ENCODE assay signal across 1 cellular context in the genomic region with DNA sequence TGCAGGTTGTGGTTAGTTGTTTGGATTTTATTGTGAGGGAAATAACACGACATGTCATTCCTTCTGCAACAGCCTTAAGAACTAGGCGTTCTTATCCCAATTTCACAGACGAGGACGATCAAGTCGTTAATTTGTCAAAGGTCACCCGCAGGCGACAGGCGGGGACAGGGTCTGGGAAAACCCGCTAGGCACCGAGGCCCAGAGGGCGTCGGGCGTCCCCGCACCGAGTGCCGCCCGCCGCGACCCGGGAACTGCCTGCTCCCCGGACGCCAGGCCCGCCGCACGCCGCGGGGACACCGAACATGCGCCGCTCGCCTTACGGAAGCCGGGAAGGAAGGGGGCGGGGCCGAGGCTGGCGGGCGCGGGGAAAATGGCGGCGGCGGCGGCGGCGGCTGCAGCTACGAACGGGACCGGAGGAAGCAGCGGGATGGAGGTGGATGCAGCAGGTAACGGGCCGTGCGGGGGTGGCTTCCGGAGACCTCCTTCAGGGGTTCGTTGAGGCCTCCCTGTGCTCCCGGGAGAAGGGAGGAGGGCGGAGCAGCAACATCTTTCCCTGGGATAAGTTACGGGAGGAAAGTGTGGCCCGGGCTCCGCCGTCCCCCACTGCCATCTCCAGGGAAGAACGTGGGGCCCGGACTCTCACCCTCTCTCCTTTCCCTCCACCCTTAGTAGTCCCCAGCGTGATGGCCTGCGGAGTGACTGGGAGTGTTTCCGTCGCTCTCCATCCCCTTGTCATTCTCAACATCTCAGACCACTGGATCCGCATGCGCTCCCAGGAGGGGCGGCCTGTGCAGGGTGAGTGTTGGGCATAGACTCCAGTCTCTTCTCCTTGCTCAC.
TF ChIP-seq lines count a peak whose summit lies in the region.

A gene (plus strand): TSS at position 349 of the 837 bp plus-strand sequence. CDS start 22 bp downstream, at position 371.

TF ChIP-seq in HepG2, 621 proteins besides CTCF, POLR2A, EP300 and RAD21 (continued from another document and continues in another):
- TF ChIP-seq, protein P1, sequence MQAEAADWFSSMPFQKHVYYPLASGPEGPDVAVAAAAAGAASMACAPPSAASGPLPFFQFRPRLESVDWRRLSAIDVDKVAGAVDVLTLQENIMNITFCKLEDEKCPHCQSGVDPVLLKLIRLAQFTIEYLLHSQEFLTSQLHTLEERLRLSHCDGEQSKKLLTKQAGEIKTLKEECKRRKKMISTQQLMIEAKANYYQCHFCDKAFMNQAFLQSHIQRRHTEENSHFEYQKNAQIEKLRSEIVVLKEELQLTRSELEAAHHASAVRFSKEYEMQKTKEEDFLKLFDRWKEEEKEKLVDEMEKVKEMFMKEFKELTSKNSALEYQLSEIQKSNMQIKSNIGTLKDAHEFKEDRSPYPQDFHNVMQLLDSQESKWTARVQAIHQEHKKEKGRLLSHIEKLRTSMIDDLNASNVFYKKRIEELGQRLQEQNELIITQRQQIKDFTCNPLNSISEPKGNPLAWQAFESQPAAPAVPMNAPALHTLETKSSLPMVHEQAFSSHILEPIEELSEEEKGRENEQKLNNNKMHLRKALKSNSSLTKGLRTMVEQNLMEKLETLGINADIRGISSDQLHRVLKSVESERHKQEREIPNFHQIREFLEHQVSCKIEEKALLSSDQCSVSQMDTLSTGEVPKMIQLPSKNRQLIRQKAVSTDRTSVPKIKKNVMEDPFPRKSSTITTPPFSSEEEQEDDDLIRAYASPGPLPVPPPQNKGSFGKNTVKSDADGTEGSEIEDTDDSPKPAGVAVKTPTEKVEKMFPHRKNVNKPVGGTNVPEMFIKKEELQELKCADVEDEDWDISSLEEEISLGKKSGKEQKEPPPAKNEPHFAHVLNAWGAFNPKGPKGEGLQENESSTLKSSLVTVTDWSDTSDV (CRISPR knock-in tag; IDR thresholded peaks at IDR 0.05): no peak
- TF ChIP-seq, protein P2, sequence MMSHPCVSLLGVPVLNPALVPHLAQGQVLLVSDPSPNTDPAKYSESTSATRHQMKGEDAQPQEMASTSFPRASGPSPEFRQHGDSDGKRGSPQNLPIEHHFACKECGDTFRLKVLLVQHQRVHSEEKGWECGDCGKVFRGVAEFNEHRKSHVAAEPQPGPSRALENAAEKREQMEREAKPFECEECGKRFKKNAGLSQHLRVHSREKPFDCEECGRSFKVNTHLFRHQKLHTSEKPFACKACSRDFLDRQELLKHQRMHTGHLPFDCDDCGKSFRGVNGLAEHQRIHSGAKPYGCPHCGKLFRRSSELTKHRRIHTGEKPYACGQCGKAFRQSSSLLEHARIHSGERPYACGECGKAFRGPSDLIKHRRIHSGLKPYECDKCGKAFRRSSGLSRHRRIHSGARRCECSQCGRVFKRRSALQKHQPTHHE (CRISPR knock-in tag; IDR thresholded peaks at IDR 0.05; ENCODE audit: borderline replicate concordance): peak; percentile 84
- TF ChIP-seq ZNF431 (CRISPR knock-in tag; IDR thresholded peaks at IDR 0.05; ENCODE audit: borderline replicate concordance, low read depth) (peak; percentile 94; the same call in 1 of the 2 replicates), NFIB (CRISPR knock-in tag; IDR thresholded peaks at IDR 0.05; ENCODE audit: borderline replicate concordance) (no peak), GZF1 (CRISPR knock-in tag; IDR thresholded peaks at IDR 0.05) (peak; percentile 90; the same call in 1 of the 2 replicates), EHMT2 (IDR thresholded peaks at IDR 0.05; ENCODE audit: borderline replicate concordance, low read depth, low read length) (no peak), BCL6 (CRISPR knock-in tag; IDR thresholded peaks at IDR 0.05) (peak; percentile 66), MBNL3 (CRISPR knock-in tag; conservative IDR thresholded peaks at IDR 0.05) (no peak), ZNF570 (CRISPR knock-in tag; IDR thresholded peaks at IDR 0.05; ENCODE audit: borderline replicate concordance) (0 out of 2 replicates have a peak, but pooled peaks have one; percentile 86), SALL2 (CRISPR knock-in tag; IDR thresholded peaks at IDR 0.05) (peak; percentile 84), TAF15 (IDR thresholded peaks at IDR 0.05; ENCODE audit: low read depth, low read length, poor library complexity, severe bottlenecking) (peak; percentile 66), ZNF878 (CRISPR knock-in tag; IDR thresholded peaks at IDR 0.05) (peak; percentile 95), ERF (CRISPR knock-in tag; IDR thresholded peaks at IDR 0.05) (peak; percentile 98), CREM (IDR thresholded peaks at IDR 0.05) (no peak), CREM (CRISPR knock-in tag; IDR thresholded peaks at IDR 0.05) (no peak), MIER2 (CRISPR knock-in tag; IDR thresholded peaks at IDR 0.05) (no peak; the same call in 1 of the 2 replicates), LCORL (IDR thresholded peaks at IDR 0.05) (no peak), LCORL (CRISPR knock-in tag; IDR thresholded peaks at IDR 0.05) (0 out of 2 replicates have a peak, but pooled peaks have one; percentile 31), GPN1 (CRISPR knock-in tag; IDR thresholded peaks at IDR 0.05; ENCODE audit: borderline replicate concordance) (no peak)
- TF ChIP-seq, protein P3, sequence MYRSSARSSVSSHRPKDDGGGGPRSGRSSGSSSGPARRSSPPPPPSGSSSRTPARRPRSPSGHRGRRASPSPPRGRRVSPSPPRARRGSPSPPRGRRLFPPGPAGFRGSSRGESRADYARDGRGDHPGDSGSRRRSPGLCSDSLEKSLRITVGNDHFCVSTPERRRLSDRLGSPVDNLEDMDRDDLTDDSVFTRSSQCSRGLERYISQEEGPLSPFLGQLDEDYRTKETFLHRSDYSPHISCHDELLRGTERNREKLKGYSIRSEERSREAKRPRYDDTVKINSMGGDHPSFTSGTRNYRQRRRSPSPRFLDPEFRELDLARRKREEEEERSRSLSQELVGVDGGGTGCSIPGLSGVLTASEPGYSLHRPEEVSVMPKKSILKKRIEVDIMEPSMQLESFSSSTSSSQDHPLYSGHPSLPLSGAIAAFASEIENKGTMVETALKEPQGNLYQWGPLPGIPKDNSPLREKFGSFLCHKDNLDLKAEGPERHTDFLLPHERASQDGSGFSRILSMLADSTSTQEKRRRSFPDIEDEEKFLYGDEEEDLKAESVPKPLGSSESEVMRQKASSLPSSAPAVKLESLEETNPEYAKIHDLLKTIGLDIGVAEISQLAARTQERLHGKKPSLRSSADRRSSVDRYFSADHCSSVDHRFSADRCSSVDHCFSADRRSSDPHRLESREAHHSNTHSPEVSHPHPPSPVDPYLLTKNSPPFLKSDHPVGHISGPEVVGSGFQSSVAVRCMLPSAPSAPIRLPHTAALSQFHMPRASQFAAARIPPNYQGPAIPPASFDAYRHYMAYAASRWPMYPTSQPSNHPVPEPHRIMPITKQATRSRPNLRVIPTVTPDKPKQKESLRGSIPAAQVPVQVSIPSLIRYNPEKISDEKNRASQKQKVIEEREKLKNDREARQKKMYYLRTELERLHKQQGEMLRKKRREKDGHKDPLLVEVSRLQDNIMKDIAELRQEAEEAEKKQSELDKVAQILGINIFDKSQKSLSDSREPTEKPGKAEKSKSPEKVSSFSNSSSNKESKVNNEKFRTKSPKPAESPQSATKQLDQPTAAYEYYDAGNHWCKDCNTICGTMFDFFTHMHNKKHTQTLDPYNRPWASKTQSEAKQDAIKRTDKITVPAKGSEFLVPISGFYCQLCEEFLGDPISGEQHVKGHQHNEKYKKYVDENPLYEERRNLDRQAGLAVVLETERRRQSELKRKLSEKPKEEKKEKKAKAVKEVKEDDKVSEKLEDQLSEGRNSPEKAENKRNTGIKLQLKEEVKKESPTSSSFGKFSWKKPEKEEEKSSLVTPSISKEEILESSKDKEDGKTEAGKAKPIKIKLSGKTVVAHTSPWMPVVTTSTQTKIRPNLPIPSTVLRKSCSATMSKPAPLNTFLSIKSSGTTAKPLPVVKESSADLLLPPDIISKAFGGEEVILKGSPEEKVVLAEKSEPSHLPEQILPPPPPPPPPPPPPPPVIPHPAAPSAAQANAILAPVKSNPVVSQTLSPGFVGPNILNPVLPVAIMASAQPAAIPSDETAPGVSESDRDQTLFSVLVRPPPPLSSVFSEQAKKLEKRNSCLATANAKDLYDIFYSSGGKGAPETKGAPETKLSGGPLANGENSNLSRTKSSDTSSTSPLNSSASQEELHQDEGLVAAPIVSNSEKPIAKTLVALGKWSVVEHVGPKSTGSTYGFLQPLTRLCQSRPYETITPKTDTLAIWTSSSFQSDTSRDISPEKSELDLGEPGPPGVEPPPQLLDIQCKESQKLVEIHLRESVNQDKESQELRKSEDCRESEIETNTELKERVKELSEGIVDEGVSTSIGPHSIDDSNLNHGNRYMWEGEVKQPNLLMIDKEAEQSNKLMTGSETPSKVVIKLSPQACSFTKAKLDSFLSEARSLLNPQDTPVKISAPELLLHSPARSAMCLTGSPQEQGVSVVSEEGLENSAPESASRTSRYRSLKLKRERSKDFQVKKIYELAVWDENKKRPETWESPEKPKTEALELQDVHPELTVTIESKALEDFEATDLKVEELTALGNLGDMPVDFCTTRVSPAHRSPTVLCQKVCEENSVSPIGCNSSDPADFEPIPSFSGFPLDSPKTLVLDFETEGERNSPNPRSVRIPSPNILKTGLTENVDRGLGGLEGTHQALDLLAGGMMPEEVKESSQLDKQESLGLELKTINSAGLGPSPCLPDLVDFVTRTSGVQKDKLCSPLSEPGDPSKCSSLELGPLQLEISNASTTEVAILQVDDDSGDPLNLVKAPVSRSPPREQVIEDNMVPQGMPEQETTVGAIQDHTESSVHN (CRISPR knock-in tag; IDR thresholded peaks at IDR 0.05): peak; percentile 94; the same call in 1 of the 2 replicates
- TF ChIP-seq, protein P4, sequence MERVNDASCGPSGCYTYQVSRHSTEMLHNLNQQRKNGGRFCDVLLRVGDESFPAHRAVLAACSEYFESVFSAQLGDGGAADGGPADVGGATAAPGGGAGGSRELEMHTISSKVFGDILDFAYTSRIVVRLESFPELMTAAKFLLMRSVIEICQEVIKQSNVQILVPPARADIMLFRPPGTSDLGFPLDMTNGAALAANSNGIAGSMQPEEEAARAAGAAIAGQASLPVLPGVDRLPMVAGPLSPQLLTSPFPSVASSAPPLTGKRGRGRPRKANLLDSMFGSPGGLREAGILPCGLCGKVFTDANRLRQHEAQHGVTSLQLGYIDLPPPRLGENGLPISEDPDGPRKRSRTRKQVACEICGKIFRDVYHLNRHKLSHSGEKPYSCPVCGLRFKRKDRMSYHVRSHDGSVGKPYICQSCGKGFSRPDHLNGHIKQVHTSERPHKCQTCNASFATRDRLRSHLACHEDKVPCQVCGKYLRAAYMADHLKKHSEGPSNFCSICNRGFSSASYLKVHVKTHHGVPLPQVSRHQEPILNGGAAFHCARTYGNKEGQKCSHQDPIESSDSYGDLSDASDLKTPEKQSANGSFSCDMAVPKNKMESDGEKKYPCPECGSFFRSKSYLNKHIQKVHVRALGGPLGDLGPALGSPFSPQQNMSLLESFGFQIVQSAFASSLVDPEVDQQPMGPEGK (CRISPR knock-in tag; IDR thresholded peaks at IDR 0.05): 0 out of 2 replicates have a peak, but pooled peaks have one; percentile 51
- TF ChIP-seq, protein P5, sequence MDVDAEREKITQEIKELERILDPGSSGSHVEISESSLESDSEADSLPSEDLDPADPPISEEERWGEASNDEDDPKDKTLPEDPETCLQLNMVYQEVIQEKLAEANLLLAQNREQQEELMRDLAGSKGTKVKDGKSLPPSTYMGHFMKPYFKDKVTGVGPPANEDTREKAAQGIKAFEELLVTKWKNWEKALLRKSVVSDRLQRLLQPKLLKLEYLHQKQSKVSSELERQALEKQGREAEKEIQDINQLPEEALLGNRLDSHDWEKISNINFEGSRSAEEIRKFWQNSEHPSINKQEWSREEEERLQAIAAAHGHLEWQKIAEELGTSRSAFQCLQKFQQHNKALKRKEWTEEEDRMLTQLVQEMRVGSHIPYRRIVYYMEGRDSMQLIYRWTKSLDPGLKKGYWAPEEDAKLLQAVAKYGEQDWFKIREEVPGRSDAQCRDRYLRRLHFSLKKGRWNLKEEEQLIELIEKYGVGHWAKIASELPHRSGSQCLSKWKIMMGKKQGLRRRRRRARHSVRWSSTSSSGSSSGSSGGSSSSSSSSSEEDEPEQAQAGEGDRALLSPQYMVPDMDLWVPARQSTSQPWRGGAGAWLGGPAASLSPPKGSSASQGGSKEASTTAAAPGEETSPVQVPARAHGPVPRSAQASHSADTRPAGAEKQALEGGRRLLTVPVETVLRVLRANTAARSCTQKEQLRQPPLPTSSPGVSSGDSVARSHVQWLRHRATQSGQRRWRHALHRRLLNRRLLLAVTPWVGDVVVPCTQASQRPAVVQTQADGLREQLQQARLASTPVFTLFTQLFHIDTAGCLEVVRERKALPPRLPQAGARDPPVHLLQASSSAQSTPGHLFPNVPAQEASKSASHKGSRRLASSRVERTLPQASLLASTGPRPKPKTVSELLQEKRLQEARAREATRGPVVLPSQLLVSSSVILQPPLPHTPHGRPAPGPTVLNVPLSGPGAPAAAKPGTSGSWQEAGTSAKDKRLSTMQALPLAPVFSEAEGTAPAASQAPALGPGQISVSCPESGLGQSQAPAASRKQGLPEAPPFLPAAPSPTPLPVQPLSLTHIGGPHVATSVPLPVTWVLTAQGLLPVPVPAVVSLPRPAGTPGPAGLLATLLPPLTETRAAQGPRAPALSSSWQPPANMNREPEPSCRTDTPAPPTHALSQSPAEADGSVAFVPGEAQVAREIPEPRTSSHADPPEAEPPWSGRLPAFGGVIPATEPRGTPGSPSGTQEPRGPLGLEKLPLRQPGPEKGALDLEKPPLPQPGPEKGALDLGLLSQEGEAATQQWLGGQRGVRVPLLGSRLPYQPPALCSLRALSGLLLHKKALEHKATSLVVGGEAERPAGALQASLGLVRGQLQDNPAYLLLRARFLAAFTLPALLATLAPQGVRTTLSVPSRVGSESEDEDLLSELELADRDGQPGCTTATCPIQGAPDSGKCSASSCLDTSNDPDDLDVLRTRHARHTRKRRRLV (CRISPR knock-in tag; IDR thresholded peaks at IDR 0.05): no peak
- TF ChIP-seq, protein P6, sequence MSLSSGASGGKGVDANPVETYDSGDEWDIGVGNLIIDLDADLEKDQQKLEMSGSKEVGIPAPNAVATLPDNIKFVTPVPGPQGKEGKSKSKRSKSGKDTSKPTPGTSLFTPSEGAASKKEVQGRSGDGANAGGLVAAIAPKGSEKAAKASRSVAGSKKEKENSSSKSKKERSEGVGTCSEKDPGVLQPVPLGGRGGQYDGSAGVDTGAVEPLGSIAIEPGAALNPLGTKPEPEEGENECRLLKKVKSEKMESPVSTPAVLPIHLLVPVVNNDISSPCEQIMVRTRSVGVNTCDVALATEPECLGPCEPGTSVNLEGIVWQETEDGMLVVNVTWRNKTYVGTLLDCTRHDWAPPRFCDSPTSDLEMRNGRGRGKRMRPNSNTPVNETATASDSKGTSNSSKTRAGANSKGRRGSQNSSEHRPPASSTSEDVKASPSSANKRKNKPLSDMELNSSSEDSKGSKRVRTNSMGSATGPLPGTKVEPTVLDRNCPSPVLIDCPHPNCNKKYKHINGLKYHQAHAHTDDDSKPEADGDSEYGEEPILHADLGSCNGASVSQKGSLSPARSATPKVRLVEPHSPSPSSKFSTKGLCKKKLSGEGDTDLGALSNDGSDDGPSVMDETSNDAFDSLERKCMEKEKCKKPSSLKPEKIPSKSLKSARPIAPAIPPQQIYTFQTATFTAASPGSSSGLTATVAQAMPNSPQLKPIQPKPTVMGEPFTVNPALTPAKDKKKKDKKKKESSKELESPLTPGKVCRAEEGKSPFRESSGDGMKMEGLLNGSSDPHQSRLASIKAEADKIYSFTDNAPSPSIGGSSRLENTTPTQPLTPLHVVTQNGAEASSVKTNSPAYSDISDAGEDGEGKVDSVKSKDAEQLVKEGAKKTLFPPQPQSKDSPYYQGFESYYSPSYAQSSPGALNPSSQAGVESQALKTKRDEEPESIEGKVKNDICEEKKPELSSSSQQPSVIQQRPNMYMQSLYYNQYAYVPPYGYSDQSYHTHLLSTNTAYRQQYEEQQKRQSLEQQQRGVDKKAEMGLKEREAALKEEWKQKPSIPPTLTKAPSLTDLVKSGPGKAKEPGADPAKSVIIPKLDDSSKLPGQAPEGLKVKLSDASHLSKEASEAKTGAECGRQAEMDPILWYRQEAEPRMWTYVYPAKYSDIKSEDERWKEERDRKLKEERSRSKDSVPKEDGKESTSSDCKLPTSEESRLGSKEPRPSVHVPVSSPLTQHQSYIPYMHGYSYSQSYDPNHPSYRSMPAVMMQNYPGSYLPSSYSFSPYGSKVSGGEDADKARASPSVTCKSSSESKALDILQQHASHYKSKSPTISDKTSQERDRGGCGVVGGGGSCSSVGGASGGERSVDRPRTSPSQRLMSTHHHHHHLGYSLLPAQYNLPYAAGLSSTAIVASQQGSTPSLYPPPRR (CRISPR knock-in tag; IDR thresholded peaks at IDR 0.05; ENCODE audit: borderline replicate concordance): peak; percentile 62; the same call in 1 of the 2 replicates
